ENCODE assay signal across 2 cellular contexts in the genomic region with DNA sequence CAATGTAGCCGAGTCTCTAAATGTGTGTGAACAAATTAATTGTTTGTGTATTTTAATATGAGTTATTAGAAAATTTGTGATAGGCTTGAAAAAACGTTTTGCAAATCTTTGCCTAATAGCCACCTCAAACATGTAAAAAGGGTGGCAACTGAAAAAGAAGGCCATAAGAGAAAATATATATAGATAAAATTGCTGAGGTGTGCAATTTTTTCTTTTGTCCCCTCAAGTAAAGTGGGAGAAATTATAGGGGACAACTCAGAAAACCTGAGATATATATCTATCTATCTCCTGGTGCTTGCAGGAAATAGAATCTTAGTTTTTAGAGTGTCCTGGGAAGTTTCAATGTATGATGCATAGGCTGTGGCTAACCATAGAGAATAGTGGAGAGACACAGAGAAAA.
TF ChIP-seq lines count a peak whose summit lies in the region.

No MANE protein-coding gene starts in this region.

TF ChIP-seq in HepG2, 621 proteins besides CTCF, POLR2A, EP300 and RAD21 (continued from another document):
- TF ChIP-seq, protein P1, sequence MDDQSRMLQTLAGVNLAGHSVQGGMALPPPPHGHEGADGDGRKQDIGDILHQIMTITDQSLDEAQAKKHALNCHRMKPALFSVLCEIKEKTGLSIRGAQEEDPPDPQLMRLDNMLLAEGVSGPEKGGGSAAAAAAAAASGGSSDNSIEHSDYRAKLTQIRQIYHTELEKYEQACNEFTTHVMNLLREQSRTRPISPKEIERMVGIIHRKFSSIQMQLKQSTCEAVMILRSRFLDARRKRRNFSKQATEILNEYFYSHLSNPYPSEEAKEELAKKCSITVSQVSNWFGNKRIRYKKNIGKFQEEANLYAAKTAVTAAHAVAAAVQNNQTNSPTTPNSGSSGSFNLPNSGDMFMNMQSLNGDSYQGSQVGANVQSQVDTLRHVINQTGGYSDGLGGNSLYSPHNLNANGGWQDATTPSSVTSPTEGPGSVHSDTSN (CRISPR knock-in tag; IDR thresholded peaks at IDR 0.05; ENCODE audit: borderline replicate concordance) = no peak
- TF ChIP-seq ZNF589 (CRISPR knock-in tag; conservative IDR thresholded peaks at IDR 0.05) = no peak
- no peak for TF ChIP-seq ZNF746 (CRISPR knock-in tag; IDR thresholded peaks at IDR 0.05)
- no peak for TF ChIP-seq ZNF737 (CRISPR knock-in tag; IDR thresholded peaks at IDR 0.05; ENCODE audit: borderline replicate concordance)
- TF ChIP-seq MAFF (IDR thresholded peaks at IDR 0.05; ENCODE audit: low read depth, low read length) = peak; percentile 97
- no peak for TF ChIP-seq NFATC3 (CRISPR knock-in tag; IDR thresholded peaks at IDR 0.05)

TF ChIP-seq in K562, 482 proteins besides CTCF, POLR2A, EP300 and RAD21 (continued from another document):
- TF ChIP-seq, protein P2, sequence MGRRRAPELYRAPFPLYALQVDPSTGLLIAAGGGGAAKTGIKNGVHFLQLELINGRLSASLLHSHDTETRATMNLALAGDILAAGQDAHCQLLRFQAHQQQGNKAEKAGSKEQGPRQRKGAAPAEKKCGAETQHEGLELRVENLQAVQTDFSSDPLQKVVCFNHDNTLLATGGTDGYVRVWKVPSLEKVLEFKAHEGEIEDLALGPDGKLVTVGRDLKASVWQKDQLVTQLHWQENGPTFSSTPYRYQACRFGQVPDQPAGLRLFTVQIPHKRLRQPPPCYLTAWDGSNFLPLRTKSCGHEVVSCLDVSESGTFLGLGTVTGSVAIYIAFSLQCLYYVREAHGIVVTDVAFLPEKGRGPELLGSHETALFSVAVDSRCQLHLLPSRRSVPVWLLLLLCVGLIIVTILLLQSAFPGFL (CRISPR knock-in tag; IDR thresholded peaks at IDR 0.05) = no peak
- TF ChIP-seq, protein P3, sequence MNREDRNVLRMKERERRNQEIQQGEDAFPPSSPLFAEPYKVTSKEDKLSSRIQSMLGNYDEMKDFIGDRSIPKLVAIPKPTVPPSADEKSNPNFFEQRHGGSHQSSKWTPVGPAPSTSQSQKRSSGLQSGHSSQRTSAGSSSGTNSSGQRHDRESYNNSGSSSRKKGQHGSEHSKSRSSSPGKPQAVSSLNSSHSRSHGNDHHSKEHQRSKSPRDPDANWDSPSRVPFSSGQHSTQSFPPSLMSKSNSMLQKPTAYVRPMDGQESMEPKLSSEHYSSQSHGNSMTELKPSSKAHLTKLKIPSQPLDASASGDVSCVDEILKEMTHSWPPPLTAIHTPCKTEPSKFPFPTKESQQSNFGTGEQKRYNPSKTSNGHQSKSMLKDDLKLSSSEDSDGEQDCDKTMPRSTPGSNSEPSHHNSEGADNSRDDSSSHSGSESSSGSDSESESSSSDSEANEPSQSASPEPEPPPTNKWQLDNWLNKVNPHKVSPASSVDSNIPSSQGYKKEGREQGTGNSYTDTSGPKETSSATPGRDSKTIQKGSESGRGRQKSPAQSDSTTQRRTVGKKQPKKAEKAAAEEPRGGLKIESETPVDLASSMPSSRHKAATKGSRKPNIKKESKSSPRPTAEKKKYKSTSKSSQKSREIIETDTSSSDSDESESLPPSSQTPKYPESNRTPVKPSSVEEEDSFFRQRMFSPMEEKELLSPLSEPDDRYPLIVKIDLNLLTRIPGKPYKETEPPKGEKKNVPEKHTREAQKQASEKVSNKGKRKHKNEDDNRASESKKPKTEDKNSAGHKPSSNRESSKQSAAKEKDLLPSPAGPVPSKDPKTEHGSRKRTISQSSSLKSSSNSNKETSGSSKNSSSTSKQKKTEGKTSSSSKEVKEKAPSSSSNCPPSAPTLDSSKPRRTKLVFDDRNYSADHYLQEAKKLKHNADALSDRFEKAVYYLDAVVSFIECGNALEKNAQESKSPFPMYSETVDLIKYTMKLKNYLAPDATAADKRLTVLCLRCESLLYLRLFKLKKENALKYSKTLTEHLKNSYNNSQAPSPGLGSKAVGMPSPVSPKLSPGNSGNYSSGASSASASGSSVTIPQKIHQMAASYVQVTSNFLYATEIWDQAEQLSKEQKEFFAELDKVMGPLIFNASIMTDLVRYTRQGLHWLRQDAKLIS (CRISPR knock-in tag; IDR thresholded peaks at IDR 0.05) = no peak
- TF ChIP-seq, protein P4, sequence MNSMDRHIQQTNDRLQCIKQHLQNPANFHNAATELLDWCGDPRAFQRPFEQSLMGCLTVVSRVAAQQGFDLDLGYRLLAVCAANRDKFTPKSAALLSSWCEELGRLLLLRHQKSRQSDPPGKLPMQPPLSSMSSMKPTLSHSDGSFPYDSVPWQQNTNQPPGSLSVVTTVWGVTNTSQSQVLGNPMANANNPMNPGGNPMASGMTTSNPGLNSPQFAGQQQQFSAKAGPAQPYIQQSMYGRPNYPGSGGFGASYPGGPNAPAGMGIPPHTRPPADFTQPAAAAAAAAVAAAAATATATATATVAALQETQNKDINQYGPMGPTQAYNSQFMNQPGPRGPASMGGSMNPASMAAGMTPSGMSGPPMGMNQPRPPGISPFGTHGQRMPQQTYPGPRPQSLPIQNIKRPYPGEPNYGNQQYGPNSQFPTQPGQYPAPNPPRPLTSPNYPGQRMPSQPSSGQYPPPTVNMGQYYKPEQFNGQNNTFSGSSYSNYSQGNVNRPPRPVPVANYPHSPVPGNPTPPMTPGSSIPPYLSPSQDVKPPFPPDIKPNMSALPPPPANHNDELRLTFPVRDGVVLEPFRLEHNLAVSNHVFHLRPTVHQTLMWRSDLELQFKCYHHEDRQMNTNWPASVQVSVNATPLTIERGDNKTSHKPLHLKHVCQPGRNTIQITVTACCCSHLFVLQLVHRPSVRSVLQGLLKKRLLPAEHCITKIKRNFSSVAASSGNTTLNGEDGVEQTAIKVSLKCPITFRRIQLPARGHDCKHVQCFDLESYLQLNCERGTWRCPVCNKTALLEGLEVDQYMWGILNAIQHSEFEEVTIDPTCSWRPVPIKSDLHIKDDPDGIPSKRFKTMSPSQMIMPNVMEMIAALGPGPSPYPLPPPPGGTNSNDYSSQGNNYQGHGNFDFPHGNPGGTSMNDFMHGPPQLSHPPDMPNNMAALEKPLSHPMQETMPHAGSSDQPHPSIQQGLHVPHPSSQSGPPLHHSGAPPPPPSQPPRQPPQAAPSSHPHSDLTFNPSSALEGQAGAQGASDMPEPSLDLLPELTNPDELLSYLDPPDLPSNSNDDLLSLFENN (IDR thresholded peaks at IDR 0.05; ENCODE audit: low read depth in 2 of 2, low read length in 2 of 2) = no peak
- TF ChIP-seq ZNF384 (IDR thresholded peaks at IDR 0.05; ENCODE audit: low read depth, low read length) = no peak
- TF ChIP-seq MAFK (IDR thresholded peaks at IDR 0.05; ENCODE audit: low read length) = peak; percentile 81
- peak; percentile 16; the same call in 1 of the 2 replicates for TF ChIP-seq C11orf30 (IDR thresholded peaks at IDR 0.05; ENCODE audit: low read depth)
- TF ChIP-seq NFE2L1 (tag; IDR thresholded peaks at IDR 0.05; ENCODE audit: borderline replicate concordance, low read depth) = no peak
